7 cellular contexts compared by ENCODE assay signal in genomic region chr2:191020742-191021381, GRCh38. TPM values are rescaled to one million over a fixed set of nuclear protein-coding genes. Genes with fewer than 3 reads are reported as not detected.
DNase-seq lines count a peak whose midpoint lies in the region; ATAC-seq, FAIRE-seq and TF ChIP-seq lines count a peak whose summit lies in the region.

No MANE protein-coding gene starts in this region.

- H3K4me3 ChIP-seq in GM12875 (ENCODE audit: low read depth, low read length) (peak overlapping the region; percentile 61), KMS-11 (IDR thresholded peaks at IDR 0.05; ENCODE audit: insufficient read depth, low read depth, low read length) (peak overlapping the region; percentile 95), fibroblast of pulmonary artery (replicated peaks; ENCODE audit: low read depth, low read length) (peak overlapping the region; percentile 64), pancreas (peak overlapping the region; percentile 54 to 78 (median 68))

- H3K4me1 ChIP-seq in KMS-11 (ENCODE audit: low read depth, poor library complexity, severe bottlenecking) (peaks cover 59% of the 10 kb centered on the region), pancreas (peaks cover 0 to 17% (median 7%) of the 10 kb centered on the region in 3 donors)

- H3K9me3 ChIP-seq in pancreas = no peaks in the 10 kb centered on the region

- no peaks in the 10 kb centered on the region for H3K27me3 ChIP-seq in KMS-11 (ENCODE audit: insufficient read depth, low read depth)
- H3K27me3 ChIP-seq in pancreas = no peaks in the 10 kb centered on the region

- POLR2A ChIA-PET in activated CD4-positive, alpha-beta memory T cell treated with anti-CD3 and anti-CD28 coated beads, Interleukin-2, amount 10 ng/mL, durations not matched to agents 7 days and 5 days (lab: Charles Lee) = interaction anchor here (1.0 to 3.3 kb wide), 24 partner anchors 8 to 656 kb away, joined by 3 to 54 read pairs (median 6); partner anchors contain the start of genes GLS, NABP1 and STAT4

- H3K36me3 ChIP-seq in KMS-11 (ENCODE audit: insufficient read depth) = no peaks in the 10 kb centered on the region
- no peaks in the 10 kb centered on the region for H3K36me3 ChIP-seq in pancreas

- peak; percentile 64 for DNase-seq in GOT3 (lab: John Stamatoyannopoulos, UW)
- peak; percentile 38 for DNase-seq in activated CD4-positive, alpha-beta memory T cell treated with anti-CD3 and anti-CD28 coated beads, Interleukin-2, amount 10 ng/mL, durations not matched to agents 7 days and 5 days
- DNase-seq in fibroblast of pulmonary artery (ENCODE audit: low read depth) = peak; percentile 93
- peak in 2 of 6 donors; percentile 31 to 36 for DNase-seq in pancreas

- H3K9ac ChIP-seq in KMS-11 = peak overlapping the region; percentile 98

- H4K20me1 ChIP-seq in KMS-11 (ENCODE audit: insufficient read depth) = no peaks in the 10 kb centered on the region

- H2AFZ ChIP-seq in KMS-11 (ENCODE audit: low read depth) = peak overlapping the region; percentile 48

- peaks cover 45% of the 10 kb centered on the region for H3K4me1 Mint-ChIP-seq in activated CD4-positive, alpha-beta memory T cell treated with anti-CD3 and anti-CD28 coated beads, Interleukin-2, amount 10 ng/mL, durations not matched to agents 7 days and 5 days

- H3K79me2 ChIP-seq in KMS-11 (ENCODE audit: insufficient read depth, low read depth) = no peaks in the 10 kb centered on the region

- WGBS in pancreas, 2 donors = 13 to 14% methylated on average over 14 of the region's 14 CpGs

- peaks cover 15% of the 10 kb centered on the region for H3K36me3 Mint-ChIP-seq in activated CD4-positive, alpha-beta memory T cell treated with anti-CD3 and anti-CD28 coated beads, Interleukin-2, amount 10 ng/mL, durations not matched to agents 7 days and 5 days (ENCODE audit: low read depth)

- peaks cover under 1% of the 10 kb centered on the region for H3K9me3 Mint-ChIP-seq in activated CD4-positive, alpha-beta memory T cell treated with anti-CD3 and anti-CD28 coated beads, Interleukin-2, amount 10 ng/mL, durations not matched to agents 7 days and 5 days

- CTCF ChIA-PET in activated CD4-positive, alpha-beta memory T cell treated with anti-CD3 and anti-CD28 coated beads, Interleukin-2, amount 10 ng/mL, durations not matched to agents 7 days and 5 days (lab: Charles Lee) = interaction anchor here (2.0 to 2.9 kb wide), 3 partner anchors 9 to 135 kb away, joined by 6 to 10 read pairs (median 7); no protein-coding TSS in a partner anchor

- no peak for FAIRE-seq in pancreas (lab: Jason Lieb, UNC)

- TF ChIP-seq CTCF in GM12875 (IDR thresholded peaks at IDR 0.05; ENCODE audit: borderline replicate concordance, insufficient read depth, low read depth, low read length) = no peak
- no peak for TF ChIP-seq CTCF in KMS-11 (conservative IDR thresholded peaks at IDR 0.05; ENCODE audit: low read depth, low read length)
- no peak for TF ChIP-seq CTCF in fibroblast of pulmonary artery (IDR thresholded peaks at IDR 0.05; ENCODE audit: low read length, missing control alignments)
- no peak for TF ChIP-seq CTCF in pancreas (IDR thresholded peaks at IDR 0.05)

- ATAC-seq in pancreas (peak; percentile 26 to 67 (median 44)), HG03469 (IDR thresholded peaks at IDR 0.05; ENCODE audit: unreplicated experiment) (no peak)

- no peak overlapping the region for H3K27ac Mint-ChIP-seq in activated CD4-positive, alpha-beta memory T cell treated with anti-CD3 and anti-CD28 coated beads, Interleukin-2, amount 10 ng/mL, durations not matched to agents 7 days and 5 days

- no peaks in the 10 kb centered on the region for H3K27me3 Mint-ChIP-seq in activated CD4-positive, alpha-beta memory T cell treated with anti-CD3 and anti-CD28 coated beads, Interleukin-2, amount 10 ng/mL, durations not matched to agents 7 days and 5 days

- intact Hi-C loops in pancreas (cut with DNase I) = loop anchor here in 1 of 3 donors (10.0 kb wide), 1 partner anchor 236 kb away; no protein-coding TSS in a partner anchor

- H3K27ac ChIP-seq in KMS-11 (peak overlapping the region; percentile 98), pancreas (peak overlapping the region; percentile 70 to 96 (median 90))

- H3K4me3 Mint-ChIP-seq in activated CD4-positive, alpha-beta memory T cell treated with anti-CD3 and anti-CD28 coated beads, Interleukin-2, amount 10 ng/mL, durations not matched to agents 7 days and 5 days = no peak overlapping the region

- peak overlapping the region; percentile 83 for H3K4me2 ChIP-seq in KMS-11

RNA-seq across cellular contexts. Expression of gene STAT1, which starts 6.9 kb away (rescaled TPM):
- 100 to 1,000 TPM; 540 to 547 TPM for total RNA-seq in activated CD4-positive, alpha-beta memory T cell treated with anti-CD3 and anti-CD28 coated beads, Interleukin-2, amount 10 ng/mL, durations not matched to agents 7 days and 5 days
- 10 to 100 TPM; 16.5 to 51.8 (median 28.6) TPM for total RNA-seq in pancreas
- polyA plus RNA-seq in pancreas = 10 to 100 TPM in 1 of 2 donors, 1 to 10 TPM in 1; 8.2 to 18.2 TPM

Comparison
In these comparisons a context has a peak if more than half of its experiments do, and no peak if none do; other contexts are left out.
1. RNA of gene STAT1, which starts 6.9 kb away (total RNA-seq): 540 to 547 TPM in activated CD4-positive, alpha-beta memory T cell treated with anti-CD3 and anti-CD28 coated beads, Interleukin-2, amount 10 ng/mL, durations not matched to agents 7 days and 5 days; 16.5 to 51.8 TPM in pancreas; every median in the first group is over 10 times any median in the second.
2. Peak in every context shown above with its lines, with median percentiles within 50 percentile points of each other: H3K4me3 ChIP-seq.